26 cellular contexts compared by ENCODE assay signal in the genomic region with DNA sequence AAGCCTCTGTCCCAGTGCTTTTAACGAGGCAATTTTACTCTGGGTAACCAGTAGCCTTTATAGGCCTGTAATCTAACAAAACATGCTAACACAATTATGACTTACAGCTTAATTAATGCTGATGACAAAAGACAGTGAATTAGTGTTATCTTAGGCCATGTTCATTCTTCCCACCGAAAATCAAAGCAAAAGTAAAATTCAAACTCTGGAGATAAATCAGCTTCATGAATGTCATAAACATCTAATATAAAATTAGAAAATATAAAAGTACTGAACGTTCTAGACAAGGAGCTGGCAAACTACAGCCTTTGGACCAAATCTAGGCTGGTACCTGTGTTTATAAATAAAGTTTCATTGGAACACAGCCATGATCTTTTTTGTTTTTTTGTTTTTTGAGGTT. TPM values are rescaled to one million over a fixed set of nuclear protein-coding genes. Genes with fewer than 3 reads are reported as not detected.
"Had no signal": no experiment of that assay in that cellular context is flagged by ENCODE, and none has a peak within 500 bp of the region (broad histone marks: within the 10 kb centered on the region; RNA-seq: fewer than 3 reads in every experiment).

No MANE protein-coding gene starts in this region.

- H3K9me3 ChIP-seq: neutrophil, pancreas, prostate gland, right lobe of liver, thyroid gland, upper lobe of left lung, vagina had no signal

- DNase-seq: naive thymus-derived CD8-positive, alpha-beta T cell; nephron progenitor cell; nucleus accumbens; pancreas; right cardiac atrium; right lobe of liver; stimulated activated CD4-positive, alpha-beta T cell treated with anti-CD3 and anti-CD28 coated beads, Interleukin-15, amount 100 ng/mL, for 24 hours; stimulated activated CD4-positive, alpha-beta T cell treated with anti-CD3 and anti-CD28 coated beads, Interleukin-2, amount 100 ng/mL, for 24 hours; stimulated activated CD4-positive, alpha-beta T cell treated with anti-CD3 and anti-CD28 coated beads, Interleukin-2, amount 100 ng/mL, for 48 hours; stimulated activated CD4-positive, alpha-beta T cell treated with anti-CD3 and anti-CD28 coated beads, Interleukin-4, amount 100 ng/mL, for 24 hours; stimulated activated naive B cell treated with anti-CD40 and anti-IgM and Interleukin-4, amounts not matched to agents 10 μg/mL and 1 μg/mL and 100 μg/mL, for 72 hours; stimulated activated naive CD4-positive, alpha-beta T cell treated with Interleukin-2 at 50 U/mL for 16 hours; stomach; thyroid gland; trophoblast cell; upper lobe of left lung had no signal

- H3K27me3 ChIP-seq: neutrophil, pancreas, right lobe of liver, stomach, thyroid gland, tibial nerve, upper lobe of left lung, vagina had no signal

- H3K4me3 Mint-ChIP-seq: naive thymus-derived CD8-positive, alpha-beta T cell; natural killer cell treated with Interleukin-12 subunit alpha and Interleukin-12 subunit beta and Interleukin-15 and Interleukin-18, amount 100 ng/mL, for 72 hours; nephron progenitor cell; neural crest cell; stimulated activated effector memory CD8-positive, alpha-beta T cell treated with anti-CD3 and anti-CD28 coated beads, Interleukin-12 subunit alpha, Interleukin-12 subunit beta, amount 100 ng/mL, for 72 hours; stimulated activated naive B cell treated with anti-CD40 and anti-IgM and Interleukin-4, amounts not matched to agents 10 μg/mL and 1 μg/mL and 100 μg/mL, for 72 hours; stimulated activated naive CD8-positive, alpha-beta T cell treated with anti-CD3 and anti-CD28 coated beads, Interleukin-15, Interleukin-2, amounts not matched to agents 100 ng/mL and 50 ng/mL, for 24 hours had no signal

- H3K4me1 Mint-ChIP-seq: naive thymus-derived CD8-positive, alpha-beta T cell; nephron progenitor cell; neural crest cell; stimulated activated effector memory CD8-positive, alpha-beta T cell treated with anti-CD3 and anti-CD28 coated beads, Interleukin-12 subunit alpha, Interleukin-12 subunit beta, amount 100 ng/mL, for 72 hours; stimulated activated naive B cell treated with anti-CD40 and anti-IgM and Interleukin-4, amounts not matched to agents 10 μg/mL and 1 μg/mL and 100 μg/mL, for 72 hours had no signal

- H3K4me3 ChIP-seq: pancreas, prostate gland, right lobe of liver, skin epidermis, stomach, thoracic aorta, thyroid gland, tibial nerve, upper lobe of left lung, vagina had no signal

- H3K27ac ChIP-seq: neutrophil, pancreas, prostate gland, right lobe of liver, skin epidermis, stomach, thyroid gland, tibial nerve, upper lobe of left lung, vagina had no signal

- ATAC-seq: naive thymus-derived CD8-positive, alpha-beta T cell; natural killer cell treated with Interleukin-12 subunit alpha and Interleukin-12 subunit beta and Interleukin-15 and Interleukin-18, amount 100 ng/mL, for 72 hours; pancreas; right cardiac atrium; right lobe of liver; stimulated activated effector memory CD8-positive, alpha-beta T cell treated with anti-CD3 and anti-CD28 coated beads, Interleukin-12 subunit alpha, Interleukin-12 subunit beta, amount 100 ng/mL, for 72 hours; stimulated activated naive B cell treated with anti-CD40 and anti-IgM and Interleukin-4, amounts not matched to agents 10 μg/mL and 1 μg/mL and 100 μg/mL, for 72 hours had no signal

- H3K4me1 ChIP-seq: pancreas, prostate gland, right lobe of liver, stomach, thyroid gland, tibial nerve, upper lobe of left lung, vagina had no signal

- H3K27me3 Mint-ChIP-seq: naive thymus-derived CD8-positive, alpha-beta T cell; natural killer cell treated with Interleukin-12 subunit alpha and Interleukin-12 subunit beta and Interleukin-15 and Interleukin-18, amount 100 ng/mL, for 72 hours; stimulated activated naive B cell treated with anti-CD40 and anti-IgM and Interleukin-4, amounts not matched to agents 10 μg/mL and 1 μg/mL and 100 μg/mL, for 72 hours; stimulated activated naive CD8-positive, alpha-beta T cell treated with anti-CD3 and anti-CD28 coated beads, Interleukin-15, Interleukin-2, amounts not matched to agents 100 ng/mL and 50 ng/mL, for 24 hours had no signal

- H3K27ac Mint-ChIP-seq: naive thymus-derived CD8-positive, alpha-beta T cell; natural killer cell treated with Interleukin-12 subunit alpha and Interleukin-12 subunit beta and Interleukin-15 and Interleukin-18, amount 100 ng/mL, for 72 hours; nephron progenitor cell; stimulated activated effector memory CD8-positive, alpha-beta T cell treated with anti-CD3 and anti-CD28 coated beads, Interleukin-12 subunit alpha, Interleukin-12 subunit beta, amount 100 ng/mL, for 72 hours; stimulated activated naive B cell treated with anti-CD40 and anti-IgM and Interleukin-4, amounts not matched to agents 10 μg/mL and 1 μg/mL and 100 μg/mL, for 72 hours; stimulated activated naive CD8-positive, alpha-beta T cell treated with anti-CD3 and anti-CD28 coated beads, Interleukin-15, Interleukin-2, amounts not matched to agents 100 ng/mL and 50 ng/mL, for 24 hours had no signal

- H3K36me3 ChIP-seq: neutrophil, pancreas, prostate gland, right lobe of liver, stomach, thoracic aorta, thyroid gland, tibial nerve, upper lobe of left lung, vagina had no signal

- H3K36me3 Mint-ChIP-seq: stimulated activated effector memory CD8-positive, alpha-beta T cell treated with anti-CD3 and anti-CD28 coated beads, Interleukin-12 subunit alpha, Interleukin-12 subunit beta, amount 100 ng/mL, for 72 hours; stimulated activated naive B cell treated with anti-CD40 and anti-IgM and Interleukin-4, amounts not matched to agents 10 μg/mL and 1 μg/mL and 100 μg/mL, for 72 hours had no signal

- FAIRE-seq: pancreas had no signal

RNA-seq across cellular contexts. Expression of a gene that starts 18.6 kb away (rescaled TPM):
- total RNA-seq: naive thymus-derived CD8-positive, alpha-beta T cell; natural killer cell treated with Interleukin-12 subunit alpha and Interleukin-12 subunit beta and Interleukin-15 and Interleukin-18, amount 100 ng/mL, for 72 hours; neural crest cell had no signal
- polyA plus RNA-seq: naive thymus-derived CD8-positive, alpha-beta T cell had no signal
